In the genomic region with DNA sequence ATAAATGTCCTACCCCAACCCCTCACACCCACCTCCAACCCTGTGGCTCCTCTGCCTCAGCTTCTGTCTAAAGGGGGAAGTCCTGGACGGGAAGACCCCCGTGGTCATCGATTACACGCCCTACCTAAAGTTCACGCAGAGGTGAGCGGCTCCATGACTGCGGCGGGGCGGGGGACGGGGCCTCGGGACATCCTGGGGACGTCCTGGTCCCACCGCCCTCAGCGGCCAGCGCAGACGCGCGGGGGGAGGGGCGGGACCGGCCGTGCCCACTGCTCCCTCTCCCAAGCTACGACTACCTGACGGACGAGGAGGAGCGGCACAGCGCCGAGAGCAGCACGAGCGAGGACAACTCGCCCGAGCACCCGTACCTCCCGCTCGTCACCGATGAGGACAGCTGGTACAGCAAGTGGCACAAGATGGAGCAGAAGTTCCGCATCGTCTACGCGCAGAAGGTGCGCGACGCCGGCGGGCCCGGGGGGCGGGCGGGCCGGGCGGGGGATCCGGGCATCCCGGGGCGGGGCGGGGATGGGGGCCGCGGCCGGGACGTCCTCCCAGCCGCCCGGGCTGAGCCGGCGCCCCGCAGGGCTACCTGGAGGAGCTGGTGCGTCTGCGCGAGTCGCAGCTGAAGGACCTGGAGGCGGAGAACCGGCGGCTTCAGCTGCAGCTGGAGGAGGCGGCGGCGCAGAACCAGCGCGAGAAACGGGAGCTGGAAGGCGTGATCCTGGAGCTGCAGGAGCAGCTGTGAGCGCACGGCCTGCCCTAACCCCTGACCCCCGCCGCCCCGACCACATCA, we compare ENCODE assay signal across 2 cellular contexts.
TF ChIP-seq lines count a peak whose summit lies in the region.

No MANE protein-coding gene starts in this region.

TF ChIP-seq in HCT116, 20 proteins besides CTCF, POLR2A, EP300 and RAD21:
- TF ChIP-seq ATF3 (IDR thresholded peaks at IDR 0.05) = no peak
- TF ChIP-seq SRF (IDR thresholded peaks at IDR 0.05; ENCODE audit: low read depth) = no peak
TF ChIP-seq in HCT116: peak in this region for 0.

TF ChIP-seq in WTC11, 78 proteins besides CTCF, POLR2A, EP300 and RAD21 (continued from another document):
- TF ChIP-seq, protein P1, sequence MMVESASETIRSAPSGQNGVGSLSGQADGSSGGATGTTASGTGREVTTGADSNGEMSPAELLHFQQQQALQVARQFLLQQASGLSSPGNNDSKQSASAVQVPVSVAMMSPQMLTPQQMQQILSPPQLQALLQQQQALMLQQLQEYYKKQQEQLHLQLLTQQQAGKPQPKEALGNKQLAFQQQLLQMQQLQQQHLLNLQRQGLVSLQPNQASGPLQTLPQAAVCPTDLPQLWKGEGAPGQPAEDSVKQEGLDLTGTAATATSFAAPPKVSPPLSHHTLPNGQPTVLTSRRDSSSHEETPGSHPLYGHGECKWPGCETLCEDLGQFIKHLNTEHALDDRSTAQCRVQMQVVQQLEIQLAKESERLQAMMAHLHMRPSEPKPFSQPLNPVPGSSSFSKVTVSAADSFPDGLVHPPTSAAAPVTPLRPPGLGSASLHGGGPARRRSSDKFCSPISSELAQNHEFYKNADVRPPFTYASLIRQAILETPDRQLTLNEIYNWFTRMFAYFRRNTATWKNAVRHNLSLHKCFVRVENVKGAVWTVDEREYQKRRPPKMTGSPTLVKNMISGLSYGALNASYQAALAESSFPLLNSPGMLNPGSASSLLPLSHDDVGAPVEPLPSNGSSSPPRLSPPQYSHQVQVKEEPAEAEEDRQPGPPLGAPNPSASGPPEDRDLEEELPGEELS (CRISPR knock-in tag; IDR thresholded peaks at IDR 0.05) = 0 out of 2 replicates have a peak, but pooled peaks have one; percentile 13
- TF ChIP-seq CBFB (CRISPR knock-in tag; IDR thresholded peaks at IDR 0.05; ENCODE audit: low read depth) (no peak), NFYB (CRISPR knock-in tag; conservative IDR thresholded peaks at IDR 0.05; ENCODE audit: low read depth) (no peak), ZNF281 (CRISPR knock-in tag; IDR thresholded peaks at IDR 0.05) (0 out of 2 replicates have a peak, but pooled peaks have one; percentile 20)
